Comparison of ENCODE assay signal across 7 cellular contexts in genomic region chr14:61751475-61751989, GRCh38. TPM values are rescaled to one million over a fixed set of nuclear protein-coding genes. Genes with fewer than 3 reads are reported as not detected.
DNase-seq lines count a peak whose midpoint lies in the region; ATAC-seq and TF ChIP-seq lines count a peak whose summit lies in the region.

No MANE protein-coding gene starts in this region.

- H3K27ac Mint-ChIP-seq in activated CD4-positive, alpha-beta memory T cell treated with anti-CD3 and anti-CD28 coated beads, Interleukin-2, amount 10 ng/mL, durations not matched to agents 7 days and 5 days, result peak overlapping the region; percentile 44
- peak overlapping the region; percentile 84 for H3K27ac Mint-ChIP-seq in stimulated activated naive B cell treated with anti-CD40 and anti-IgM and Interleukin-4, amounts not matched to agents 10 μg/mL and 1 μg/mL and 100 μg/mL, for 72 hours

- H3K27me3 Mint-ChIP-seq in activated CD4-positive, alpha-beta memory T cell treated with anti-CD3 and anti-CD28 coated beads, Interleukin-2, amount 10 ng/mL, durations not matched to agents 7 days and 5 days, result peaks cover 9% of the 10 kb centered on the region
- H3K27me3 Mint-ChIP-seq in stimulated activated naive B cell treated with anti-CD40 and anti-IgM and Interleukin-4, amounts not matched to agents 10 μg/mL and 1 μg/mL and 100 μg/mL, for 72 hours, result no peaks in the 10 kb centered on the region

- CTCF ChIA-PET in HEK293 (lab: Yijun Ruan, JAX), result interaction anchor here (0.6 kb wide), 1 partner anchor 62 kb away, joined by 3 read pairs; no protein-coding TSS in a partner anchor
- CTCF ChIA-PET in activated CD4-positive, alpha-beta memory T cell treated with anti-CD3 and anti-CD28 coated beads, Interleukin-2, amount 10 ng/mL, durations not matched to agents 7 days and 5 days (lab: Charles Lee), result interaction anchor here (2.7 to 3.5 kb wide), 2 partner anchors 10 to 276 kb away, joined by 12 to 16 read pairs; partner anchors contain the start of gene SNAPC1

- H3K9me3 ChIP-seq in HEK293 (ENCODE audit: control insufficient read depth, insufficient read depth, low read depth, low read length), result no peaks in the 10 kb centered on the region
- H3K9me3 ChIP-seq in iPS-15b (ENCODE audit: control insufficient read depth, insufficient read depth, low read length), result no peaks in the 10 kb centered on the region

- H3K36me3 Mint-ChIP-seq in activated CD4-positive, alpha-beta memory T cell treated with anti-CD3 and anti-CD28 coated beads, Interleukin-2, amount 10 ng/mL, durations not matched to agents 7 days and 5 days (ENCODE audit: low read depth), result peaks cover 49% of the 10 kb centered on the region
- peaks cover 8 to 9% of the 10 kb centered on the region in 2 donors for H3K36me3 Mint-ChIP-seq in stimulated activated naive B cell treated with anti-CD40 and anti-IgM and Interleukin-4, amounts not matched to agents 10 μg/mL and 1 μg/mL and 100 μg/mL, for 72 hours

- DNase-seq in activated CD4-positive, alpha-beta memory T cell treated with anti-CD3 and anti-CD28 coated beads, Interleukin-2, amount 10 ng/mL, durations not matched to agents 7 days and 5 days, result no peak
- DNase-seq in stimulated activated naive B cell treated with anti-CD40 and anti-IgM and Interleukin-4, amounts not matched to agents 10 μg/mL and 1 μg/mL and 100 μg/mL, for 72 hours, result no peak
- DNase-seq in KG1 (lab: John Stamatoyannopoulos, UW) (no peak), NCI-H1930 (lab: John Stamatoyannopoulos, UW) (no peak), NCI-H2171 (lab: John Stamatoyannopoulos, UW) (no peak)

- H3K9me3 Mint-ChIP-seq in activated CD4-positive, alpha-beta memory T cell treated with anti-CD3 and anti-CD28 coated beads, Interleukin-2, amount 10 ng/mL, durations not matched to agents 7 days and 5 days, result no peaks in the 10 kb centered on the region
- H3K9me3 Mint-ChIP-seq in stimulated activated naive B cell treated with anti-CD40 and anti-IgM and Interleukin-4, amounts not matched to agents 10 μg/mL and 1 μg/mL and 100 μg/mL, for 72 hours, result no peaks in the 10 kb centered on the region

- H3K27ac ChIP-seq in HEK293 (ENCODE audit: extremely low read depth, low read depth, low read length), result peak overlapping the region; percentile 43; the same call in 1 of the 2 replicates

- H3K36me3 ChIP-seq in HEK293 (ENCODE audit: control insufficient read depth in 2 of 2, insufficient read depth in 1 of 2, low read length in 2 of 2) (peaks cover 13 to 20% of the 10 kb centered on the region in 2 experiments), iPS-15b (ENCODE audit: control insufficient read depth, insufficient read depth, low read length) (peaks cover 6% of the 10 kb centered on the region)

- H3K27me3 ChIP-seq in iPS-15b (ENCODE audit: control insufficient read depth, insufficient read depth, low read length), result no peaks in the 10 kb centered on the region

- H3K4me3 ChIP-seq in HEK293 (ENCODE audit: low read depth, low read length) (peak overlapping the region; percentile 49), iPS-15b (ENCODE audit: low read depth, low read length) (peak overlapping the region; percentile 56)

- H3K4me3 Mint-ChIP-seq in activated CD4-positive, alpha-beta memory T cell treated with anti-CD3 and anti-CD28 coated beads, Interleukin-2, amount 10 ng/mL, durations not matched to agents 7 days and 5 days, result peak overlapping the region; percentile 61
- peak overlapping the region; percentile 83 to 86 for H3K4me3 Mint-ChIP-seq in stimulated activated naive B cell treated with anti-CD40 and anti-IgM and Interleukin-4, amounts not matched to agents 10 μg/mL and 1 μg/mL and 100 μg/mL, for 72 hours

- no peak for TF ChIP-seq CTCF in HEK293 (tag by site-specific recombination; IDR thresholded peaks at IDR 0.05)

- H3K4me1 ChIP-seq in HEK293 (ENCODE audit: control insufficient read depth, insufficient read depth, low read length), result peaks cover 26% of the 10 kb centered on the region
- peaks cover 6% of the 10 kb centered on the region for H3K4me1 ChIP-seq in iPS-15b (ENCODE audit: control insufficient read depth, insufficient read depth, low read length)

- POLR2A ChIA-PET in HEK293 (lab: Yijun Ruan, JAX), result interaction anchor here (7.3 kb wide), 1 partner anchor 12 kb away, joined by 56 read pairs; the partner anchor contains the start of gene SNAPC1
- POLR2A ChIA-PET in activated CD4-positive, alpha-beta memory T cell treated with anti-CD3 and anti-CD28 coated beads, Interleukin-2, amount 10 ng/mL, durations not matched to agents 7 days and 5 days (lab: Charles Lee), result interaction anchor here (0.8 to 1.5 kb wide), 3 partner anchors 10 to 427 kb away, joined by 3 to 8 read pairs (median 3); no protein-coding TSS in a partner anchor

- H3K4me1 Mint-ChIP-seq in activated CD4-positive, alpha-beta memory T cell treated with anti-CD3 and anti-CD28 coated beads, Interleukin-2, amount 10 ng/mL, durations not matched to agents 7 days and 5 days, result peaks cover 37% of the 10 kb centered on the region
- peaks cover 15 to 32% of the 10 kb centered on the region in 2 donors for H3K4me1 Mint-ChIP-seq in stimulated activated naive B cell treated with anti-CD40 and anti-IgM and Interleukin-4, amounts not matched to agents 10 μg/mL and 1 μg/mL and 100 μg/mL, for 72 hours

- ATAC-seq in stimulated activated naive B cell treated with anti-CD40 and anti-IgM and Interleukin-4, amounts not matched to agents 10 μg/mL and 1 μg/mL and 100 μg/mL, for 72 hours (replicated peaks), result no peak

- H3K9ac ChIP-seq in iPS-15b (ENCODE audit: low read depth, low read length), result no peak overlapping the region

TF ChIP-seq in HEK293, 187 proteins besides CTCF, POLR2A, EP300 and RAD21:
- TF ChIP-seq ZNF335 (tag by site-specific recombination; conservative IDR thresholded peaks at IDR 0.05) (peak; percentile 79), PRDM6 (tag by site-specific recombination; IDR thresholded peaks at IDR 0.05) (0 out of 2 replicates have a peak, but pooled peaks have one; percentile 15), EGR2 (tag by site-specific recombination; IDR thresholded peaks at IDR 0.05; ENCODE audit: low read depth) (0 out of 2 replicates have a peak, but pooled peaks have one; percentile 2), SALL2 (tag by site-specific recombination; IDR thresholded peaks at IDR 0.05; ENCODE audit: borderline replicate concordance) (no peak), ZNF549 (tag by site-specific recombination; IDR thresholded peaks at IDR 0.05) (no peak), ZNF433 (tag by site-specific recombination; IDR thresholded peaks at IDR 0.05; ENCODE audit: low read depth) (no peak), ZNF223 (tag by site-specific recombination; IDR thresholded peaks at IDR 0.05) (no peak)

RNA-seq across cellular contexts. Expression of gene SNAPC1, which starts 10.7 kb away (rescaled TPM):
- 1 to 10 TPM; 5.5 to 6.0 TPM for total RNA-seq in activated CD4-positive, alpha-beta memory T cell treated with anti-CD3 and anti-CD28 coated beads, Interleukin-2, amount 10 ng/mL, durations not matched to agents 7 days and 5 days

RNA-seq across cellular contexts. Expression of gene HIF1A, which starts 56.2 kb away (rescaled TPM):
- total RNA-seq in activated CD4-positive, alpha-beta memory T cell treated with anti-CD3 and anti-CD28 coated beads, Interleukin-2, amount 10 ng/mL, durations not matched to agents 7 days and 5 days, result 100 to 1,000 TPM; 153 to 158 TPM
